In genomic region chr1:77888429-77889239, GRCh38 we compare ENCODE assay signal across 8 cellular contexts. TPM values are rescaled to one million over a fixed set of nuclear protein-coding genes. Genes with fewer than 3 reads are reported as not detected.
DNase-seq lines count a peak whose midpoint lies in the region; ATAC-seq and TF ChIP-seq lines count a peak whose summit lies in the region.

Gene NEXN (plus strand): TSS chr1:77888624. CDS start chr1:77916107, 27,483 bp downstream.

- H3K36me3 ChIP-seq in mucosa of stomach (ENCODE audit: control insufficient read depth, insufficient read depth, low read length) (no peaks in the 10 kb centered on the region), thoracic aorta (peaks cover 16% of the 10 kb centered on the region)

- no peaks in the 10 kb centered on the region for H3K9me3 Mint-ChIP-seq in activated T-cell treated with anti-CD3 and anti-CD28 coated beads, Interleukin-2, amount 50 U/mL, for 24 hours

- TF ChIP-seq CTCF in fibroblast of mammary gland (conservative IDR thresholded peaks at IDR 0.05; ENCODE audit: control insufficient read depth, insufficient read depth, low read depth, low read length), result no peak
- TF ChIP-seq CTCF in thoracic aorta (IDR thresholded peaks at IDR 0.05), result no peak

- peak within 1 kb of the TSS; percentile 73 for H3K4me3 Mint-ChIP-seq in activated T-cell treated with anti-CD3 and anti-CD28 coated beads, Interleukin-2, amount 50 U/mL, for 24 hours

- ATAC-seq in GM21390 (IDR thresholded peaks at IDR 0.05; ENCODE audit: unreplicated experiment) (peak; percentile 68), thoracic aorta (ENCODE audit: insufficient number of reproducible peaks, low FRiP score, low read depth) (peak; percentile 46)

- H3K36me3 Mint-ChIP-seq in activated T-cell treated with anti-CD3 and anti-CD28 coated beads, Interleukin-2, amount 50 U/mL, for 24 hours (ENCODE audit: low read depth), result no peaks in the 10 kb centered on the region

- H3K27me3 Mint-ChIP-seq in activated T-cell treated with anti-CD3 and anti-CD28 coated beads, Interleukin-2, amount 50 U/mL, for 24 hours, result peaks cover 29% of the 10 kb centered on the region

- H3K9ac ChIP-seq in mucosa of stomach (ENCODE audit: low read length), result peak within 1 kb of the TSS; percentile 76

- peak; percentile 88 for DNase-seq in DMS 273 (lab: John Stamatoyannopoulos, UW; ENCODE audit: unreplicated experiment)
- peak; percentile 80 for DNase-seq in M059J (ENCODE audit: low read depth)
- peak; percentile 50 for DNase-seq in activated T-cell treated with anti-CD3 and anti-CD28 coated beads, Interleukin-2, amount 50 U/mL, for 24 hours
- peak; percentile 67 for DNase-seq in fibroblast of mammary gland (ENCODE audit: low read depth)
- peak; percentile 60 for DNase-seq in thoracic aorta (ENCODE audit: low spot score)
- DNase-seq in NCI-H2029 treated with DMSO at 0.1 percent for 48 hours (lab: John Stamatoyannopoulos, UW), result no peak

- H3K9me3 ChIP-seq in mucosa of stomach (ENCODE audit: control insufficient read depth, low read length) (no peaks in the 10 kb centered on the region), thoracic aorta (no peaks in the 10 kb centered on the region)

- peaks cover 14% of the 10 kb centered on the region for H3K4me1 Mint-ChIP-seq in activated T-cell treated with anti-CD3 and anti-CD28 coated beads, Interleukin-2, amount 50 U/mL, for 24 hours (ENCODE audit: low read depth)

- H3K27ac Mint-ChIP-seq in activated T-cell treated with anti-CD3 and anti-CD28 coated beads, Interleukin-2, amount 50 U/mL, for 24 hours, result no peak within 1 kb of the TSS

- H3K4me1 ChIP-seq in mucosa of stomach (ENCODE audit: control insufficient read depth, insufficient read depth, low read length) (peaks cover 9% of the 10 kb centered on the region), thoracic aorta (ENCODE audit: control insufficient read depth in 1 of 2, low read depth in 2 of 2) (peaks cover 15 to 32% of the 10 kb centered on the region in 2 donors)

- H3K4me3 ChIP-seq in fibroblast of mammary gland (ENCODE audit: control insufficient read depth, low read depth, low read length) (peak within 1 kb of the TSS; percentile 86), mucosa of stomach (ENCODE audit: low read length) (peak within 1 kb of the TSS; percentile 50), thoracic aorta (peak within 1 kb of the TSS; percentile 85)

- peaks cover 9% of the 10 kb centered on the region for H3K27me3 ChIP-seq in mucosa of stomach (ENCODE audit: control insufficient read depth, insufficient read depth, low read length)
- H3K27me3 ChIP-seq in thoracic aorta (replicated peaks; ENCODE audit: insufficient read depth), result no peaks in the 10 kb centered on the region

- peak within 1 kb of the TSS; percentile 94 to 95 for H3K27ac ChIP-seq in thoracic aorta

RNA-seq across cellular contexts. Expression of gene NEXN, which starts in this region (rescaled TPM):
- 6.0 and 10.4 TPM in 2 replicates for total RNA-seq in M059J (2014; rRNA removed; shearing (Covaris generic))
- 100 to 1,000 TPM; 116 to 120 TPM for total RNA-seq in thoracic aorta

Comparison
In these comparisons a context has a peak if more than half of its experiments do, and no peak if none do; other contexts are left out.
1. RNA of gene NEXN (total RNA-seq): 116 to 120 TPM in thoracic aorta; 6.0 to 10.4 TPM in M059J; every median in the first group is over 10 times any median in the second.
2. Peak in every context shown above with its lines, with median percentiles within 50 percentile points of each other: H3K4me3 ChIP-seq.